In the genomic region with DNA sequence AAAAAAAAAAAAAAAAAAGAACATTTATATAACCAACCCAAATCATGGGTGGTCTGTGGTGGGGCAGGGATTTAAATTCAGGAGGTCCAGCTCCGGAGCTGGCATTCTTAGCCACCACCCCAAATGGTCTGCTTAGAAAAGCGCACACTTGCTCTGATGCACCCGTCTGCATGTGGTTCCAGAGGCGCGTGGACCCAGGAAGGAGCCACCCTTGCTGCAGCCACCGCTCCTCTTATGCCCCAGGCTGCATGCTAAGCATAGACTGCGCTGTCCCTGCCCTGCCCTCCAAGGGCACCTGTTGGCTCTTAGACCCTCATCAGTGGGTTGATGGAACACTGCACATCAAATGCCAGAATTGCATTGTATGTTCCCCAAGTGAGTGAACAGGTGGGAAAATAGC, we compare ENCODE assay signal across 1 cellular context.
TF ChIP-seq lines count a peak whose summit lies in the region.

No MANE protein-coding gene starts in this region.

TF ChIP-seq in HepG2, 621 proteins besides CTCF, POLR2A, EP300 and RAD21 (continued from another document):
- TF ChIP-seq, protein P1, sequence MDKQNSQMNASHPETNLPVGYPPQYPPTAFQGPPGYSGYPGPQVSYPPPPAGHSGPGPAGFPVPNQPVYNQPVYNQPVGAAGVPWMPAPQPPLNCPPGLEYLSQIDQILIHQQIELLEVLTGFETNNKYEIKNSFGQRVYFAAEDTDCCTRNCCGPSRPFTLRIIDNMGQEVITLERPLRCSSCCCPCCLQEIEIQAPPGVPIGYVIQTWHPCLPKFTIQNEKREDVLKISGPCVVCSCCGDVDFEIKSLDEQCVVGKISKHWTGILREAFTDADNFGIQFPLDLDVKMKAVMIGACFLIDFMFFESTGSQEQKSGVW (CRISPR knock-in tag; IDR thresholded peaks at IDR 0.05; ENCODE audit: borderline replicate concordance), result no peak
TF ChIP-seq in HepG2: peak in this region for 0.
